Comparison of ENCODE assay signal across 3 cellular contexts in the genomic region with DNA sequence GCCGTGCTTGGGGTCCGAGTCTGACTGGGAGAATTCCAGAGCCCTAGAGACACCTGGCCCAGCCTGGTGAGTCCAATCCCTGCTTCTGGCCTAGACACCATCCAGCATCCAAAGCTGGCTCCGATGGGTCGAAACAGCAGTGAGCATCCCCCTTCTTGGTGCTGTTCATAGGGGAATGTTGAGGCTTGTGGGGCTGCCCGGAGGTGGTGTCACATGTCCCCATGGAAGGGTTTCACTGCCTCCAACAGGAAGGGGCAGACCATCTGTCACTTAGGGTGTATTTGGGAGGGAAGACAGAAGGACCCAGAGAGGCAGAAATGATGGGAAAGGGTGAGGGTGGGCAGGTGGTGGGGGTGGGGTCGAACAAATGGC.
TF ChIP-seq lines count a peak whose summit lies in the region.

No MANE protein-coding gene starts in this region.

TF ChIP-seq in SK-N-SH, 30 proteins besides CTCF, POLR2A, EP300 and RAD21:
- no peak for TF ChIP-seq JUND (IDR thresholded peaks at IDR 0.05)
- TF ChIP-seq CHD2 (IDR thresholded peaks at IDR 0.05; ENCODE audit: low read length, partially characterized antibody): peak; percentile 5
- TF ChIP-seq, protein P1, sequence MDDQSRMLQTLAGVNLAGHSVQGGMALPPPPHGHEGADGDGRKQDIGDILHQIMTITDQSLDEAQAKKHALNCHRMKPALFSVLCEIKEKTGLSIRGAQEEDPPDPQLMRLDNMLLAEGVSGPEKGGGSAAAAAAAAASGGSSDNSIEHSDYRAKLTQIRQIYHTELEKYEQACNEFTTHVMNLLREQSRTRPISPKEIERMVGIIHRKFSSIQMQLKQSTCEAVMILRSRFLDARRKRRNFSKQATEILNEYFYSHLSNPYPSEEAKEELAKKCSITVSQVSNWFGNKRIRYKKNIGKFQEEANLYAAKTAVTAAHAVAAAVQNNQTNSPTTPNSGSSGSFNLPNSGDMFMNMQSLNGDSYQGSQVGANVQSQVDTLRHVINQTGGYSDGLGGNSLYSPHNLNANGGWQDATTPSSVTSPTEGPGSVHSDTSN (IDR thresholded peaks at IDR 0.05): no peak
- TF ChIP-seq MXI1 (IDR thresholded peaks at IDR 0.05; ENCODE audit: low read depth, low read length): no peak

TF ChIP-seq in SK-N-SH treated with all-trans-retinoic acid at 6 μM for 48 hours, 23 proteins besides CTCF, POLR2A, EP300 and RAD21:
- no peak for TF ChIP-seq TOX (CRISPR knock-in tag; IDR thresholded peaks at IDR 0.05; ENCODE audit: borderline replicate concordance)
- TF ChIP-seq ZNF70 (CRISPR knock-in tag; IDR thresholded peaks at IDR 0.05): no peak
- no peak for TF ChIP-seq CSDC2 (CRISPR knock-in tag; IDR thresholded peaks at IDR 0.05)
- no peak for TF ChIP-seq CSRNP3 (CRISPR knock-in tag; IDR thresholded peaks at IDR 0.05)
- no peak for TF ChIP-seq ESRRG (CRISPR knock-in tag; IDR thresholded peaks at IDR 0.05)
- no peak for TF ChIP-seq TCF4 (CRISPR knock-in tag; IDR thresholded peaks at IDR 0.05; ENCODE audit: borderline replicate concordance)
- no peak for TF ChIP-seq GLIS3 (CRISPR knock-in tag; IDR thresholded peaks at IDR 0.05)
- TF ChIP-seq OSR1 (CRISPR knock-in tag; IDR thresholded peaks at IDR 0.05): no peak
- no peak for TF ChIP-seq CREB5 (CRISPR knock-in tag; IDR thresholded peaks at IDR 0.05; ENCODE audit: low read depth)
- TF ChIP-seq ARNTL (CRISPR knock-in tag; IDR thresholded peaks at IDR 0.05; ENCODE audit: borderline replicate concordance, low read depth): no peak

TF ChIP-seq in HepG2, 621 proteins besides CTCF, POLR2A, EP300 and RAD21:
- TF ChIP-seq ZFP36 (IDR thresholded peaks at IDR 0.05; ENCODE audit: borderline replicate concordance, low read depth, low read length, partially characterized antibody) (peak; percentile 97), ZNF256 (CRISPR knock-in tag; conservative IDR thresholded peaks at IDR 0.05) (no peak), NR2C2 (CRISPR knock-in tag; IDR thresholded peaks at IDR 0.05; ENCODE audit: borderline replicate concordance) (peak; percentile 5; the same call in 1 of the 2 replicates), NCOA5 (CRISPR knock-in tag; IDR thresholded peaks at IDR 0.05) (no peak), DMTF1 (CRISPR knock-in tag; IDR thresholded peaks at IDR 0.05) (peak; percentile 72; the same call in 1 of the 2 replicates), ZMYM3 (CRISPR knock-in tag; IDR thresholded peaks at IDR 0.05) (peak; percentile 84), ZNF280B (CRISPR knock-in tag; IDR thresholded peaks at IDR 0.05; ENCODE audit: borderline replicate concordance) (0 out of 2 replicates have a peak, but pooled peaks have one; percentile 2), ZNF784 (CRISPR knock-in tag; IDR thresholded peaks at IDR 0.05; ENCODE audit: borderline replicate concordance) (no peak), ZNF484 (CRISPR knock-in tag; IDR thresholded peaks at IDR 0.05; ENCODE audit: borderline replicate concordance, low read depth) (0 out of 2 replicates have a peak, but pooled peaks have one; percentile 35), TEAD3 (CRISPR knock-in tag; optimal IDR thresholded peaks at IDR 0.05; ENCODE audit: borderline replicate concordance) (no peak), CENPT (CRISPR knock-in tag; IDR thresholded peaks at IDR 0.05; ENCODE audit: low read depth) (0 out of 2 replicates have a peak, but pooled peaks have one; percentile 26), BRD4 (CRISPR knock-in tag; IDR thresholded peaks at IDR 0.05) (no peak), FOXK2 (IDR thresholded peaks at IDR 0.05) (no peak), ZFP41 (CRISPR knock-in tag; IDR thresholded peaks at IDR 0.05; ENCODE audit: borderline replicate concordance) (no peak), ZNF879 (CRISPR knock-in tag; IDR thresholded peaks at IDR 0.05) (0 out of 2 replicates have a peak, but pooled peaks have one; percentile 33), SAFB2 (CRISPR knock-in tag; IDR thresholded peaks at IDR 0.05; ENCODE audit: borderline replicate concordance, low read depth) (no peak), RORA (CRISPR knock-in tag; IDR thresholded peaks at IDR 0.05) (no peak), CCAR2 (optimal IDR thresholded peaks at IDR 0.05; ENCODE audit: low read depth, low read length) (peak; percentile 17), ZBTB8A (CRISPR knock-in tag; IDR thresholded peaks at IDR 0.05; ENCODE audit: borderline replicate concordance, low read depth) (peak; percentile 82; the same call in 1 of the 2 replicates), SIX1 (CRISPR knock-in tag; IDR thresholded peaks at IDR 0.05; ENCODE audit: borderline replicate concordance) (no peak), RBFOX2 (IDR thresholded peaks at IDR 0.05; ENCODE audit: low read depth, low read length) (0 out of 2 replicates have a peak, but pooled peaks have one; percentile 37), CSRNP1 (CRISPR knock-in tag; IDR thresholded peaks at IDR 0.05) (0 out of 2 replicates have a peak, but pooled peaks have one; percentile 46), REL (CRISPR knock-in tag; conservative IDR thresholded peaks at IDR 0.05) (no peak), MAZ (IDR thresholded peaks at IDR 0.05; ENCODE audit: borderline replicate concordance, low read depth, low read length) (peak; percentile 40; the same call in 1 of the 2 replicates), MAZ (CRISPR knock-in tag; IDR thresholded peaks at IDR 0.05; ENCODE audit: low read depth) (no peak), MTF1 (CRISPR knock-in tag; IDR thresholded peaks at IDR 0.05) (no peak), ZNF563 (CRISPR knock-in tag; IDR thresholded peaks at IDR 0.05) (no peak), DMAP1 (CRISPR knock-in tag; IDR thresholded peaks at IDR 0.05) (no peak), KDM1A (CRISPR knock-in tag; IDR thresholded peaks at IDR 0.05) (peak; percentile 70; the same call in 1 of the 2 replicates), SPEN (CRISPR knock-in tag; IDR thresholded peaks at IDR 0.05; ENCODE audit: low read depth) (no peak), ZNF251 (CRISPR knock-in tag; IDR thresholded peaks at IDR 0.05) (0 out of 2 replicates have a peak, but pooled peaks have one; percentile 25), ZNF609 (CRISPR knock-in tag; IDR thresholded peaks at IDR 0.05; ENCODE audit: borderline replicate concordance) (no peak), KAT7 (CRISPR knock-in tag; IDR thresholded peaks at IDR 0.05; ENCODE audit: borderline replicate concordance) (0 out of 2 replicates have a peak, but pooled peaks have one; percentile 5), ZNF678 (CRISPR knock-in tag; IDR thresholded peaks at IDR 0.05) (0 out of 2 replicates have a peak, but pooled peaks have one; percentile 15), PPARG (CRISPR knock-in tag; conservative IDR thresholded peaks at IDR 0.05) (no peak), ZNF496 (CRISPR knock-in tag; IDR thresholded peaks at IDR 0.05; ENCODE audit: insufficient replicate concordance) (no peak), RFX5 (IDR thresholded peaks at IDR 0.05; ENCODE audit: low read depth, low read length) (no peak), HMG20A (CRISPR knock-in tag; IDR thresholded peaks at IDR 0.05; ENCODE audit: borderline replicate concordance) (no peak), ZNF776 (CRISPR knock-in tag; IDR thresholded peaks at IDR 0.05) (no peak), ARID2 (CRISPR knock-in tag; IDR thresholded peaks at IDR 0.05; ENCODE audit: borderline replicate concordance) (0 out of 2 replicates have a peak, but pooled peaks have one; percentile 44), JUN (CRISPR knock-in tag; IDR thresholded peaks at IDR 0.05) (0 out of 2 replicates have a peak, but pooled peaks have one; percentile 6)
- TF ChIP-seq, protein P2, sequence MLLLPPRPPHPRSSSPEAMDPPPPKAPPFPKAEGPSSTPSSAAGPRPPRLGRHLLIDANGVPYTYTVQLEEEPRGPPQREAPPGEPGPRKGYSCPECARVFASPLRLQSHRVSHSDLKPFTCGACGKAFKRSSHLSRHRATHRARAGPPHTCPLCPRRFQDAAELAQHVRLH (CRISPR knock-in tag; IDR thresholded peaks at IDR 0.05; ENCODE audit: borderline replicate concordance, low read depth): no peak
- TF ChIP-seq, protein P3, sequence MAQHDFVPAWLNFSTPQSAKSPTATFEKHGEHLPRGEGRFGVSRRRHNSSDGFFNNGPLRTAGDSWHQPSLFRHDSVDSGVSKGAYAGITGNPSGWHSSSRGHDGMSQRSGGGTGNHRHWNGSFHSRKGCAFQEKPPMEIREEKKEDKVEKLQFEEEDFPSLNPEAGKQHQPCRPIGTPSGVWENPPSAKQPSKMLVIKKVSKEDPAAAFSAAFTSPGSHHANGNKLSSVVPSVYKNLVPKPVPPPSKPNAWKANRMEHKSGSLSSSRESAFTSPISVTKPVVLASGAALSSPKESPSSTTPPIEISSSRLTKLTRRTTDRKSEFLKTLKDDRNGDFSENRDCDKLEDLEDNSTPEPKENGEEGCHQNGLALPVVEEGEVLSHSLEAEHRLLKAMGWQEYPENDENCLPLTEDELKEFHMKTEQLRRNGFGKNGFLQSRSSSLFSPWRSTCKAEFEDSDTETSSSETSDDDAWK (CRISPR knock-in tag; IDR thresholded peaks at IDR 0.05): no peak
